34 cellular contexts compared by ENCODE assay signal in genomic region chr19:56834564-56835375, GRCh38. TPM values are rescaled to one million over a fixed set of nuclear protein-coding genes. Genes with fewer than 3 reads are reported as not detected.
"Had no signal": no experiment of that assay in that cellular context is flagged by ENCODE, and none has a peak within 500 bp of the region (broad histone marks: within the 10 kb centered on the region; RNA-seq: fewer than 3 reads in every experiment).

No MANE protein-coding gene starts in this region.

- H3K9me3 ChIP-seq: body of pancreas, colonic mucosa, testis had no signal

- H3K4me3 ChIP-seq: body of pancreas, cardiac muscle cell, colonic mucosa, gastroesophageal sphincter, spleen, testis, transverse colon had no signal

- H3K27ac ChIP-seq: body of pancreas, cardiac muscle cell, colonic mucosa, gastroesophageal sphincter, parathyroid adenoma, spleen, testis, transverse colon had no signal

- H3K4me3 Mint-ChIP-seq: activated CD4-positive, alpha-beta T cell treated with anti-CD3 and anti-CD28 coated beads for 36 hours; activated CD8-positive, alpha-beta memory T cell treated with anti-CD3 and anti-CD28 coated beads, Interleukin-2, amount 10 ng/mL, durations not matched to agents 7 days and 5 days; activated CD8-positive, alpha-beta T cell treated with anti-CD3 and anti-CD28 coated beads, Interleukin-2, amount 10 ng/mL, durations not matched to agents 7 days and 5 days; memory B cell; naive thymus-derived CD8-positive, alpha-beta T cell; neural crest cell; T-helper 2 cell treated with Interferon-gamma antibody and Interleukin-4, amounts not matched to agents 5 μg/mL and 100 μg/mL, for 36 hours had no signal

- H3K4me1 Mint-ChIP-seq: activated CD4-positive, alpha-beta T cell treated with anti-CD3 and anti-CD28 coated beads for 36 hours; activated CD8-positive, alpha-beta memory T cell treated with anti-CD3 and anti-CD28 coated beads, Interleukin-2, amount 10 ng/mL, durations not matched to agents 7 days and 5 days; memory B cell; neural crest cell had no signal

- H3K27me3 Mint-ChIP-seq: activated CD8-positive, alpha-beta memory T cell treated with anti-CD3 and anti-CD28 coated beads, Interleukin-2, amount 10 ng/mL, durations not matched to agents 7 days and 5 days had no signal

- ATAC-seq: activated CD4-positive, alpha-beta T cell treated with anti-CD3 and anti-CD28 coated beads for 36 hours; activated CD8-positive, alpha-beta memory T cell treated with anti-CD3 and anti-CD28 coated beads, Interleukin-2, amount 10 ng/mL, durations not matched to agents 7 days and 5 days; activated CD8-positive, alpha-beta T cell treated with anti-CD3 and anti-CD28 coated beads, Interleukin-2, amount 10 ng/mL, durations not matched to agents 7 days and 5 days; body of pancreas; gastroesophageal sphincter; left colon; naive thymus-derived CD8-positive, alpha-beta T cell; right cardiac atrium; stimulated activated naive CD8-positive, alpha-beta T cell treated with anti-CD3 and anti-CD28 coated beads, Interleukin-15, Interleukin-2, amounts not matched to agents 100 U/mL and 50 U/mL, for 24 hours had no signal

- H3K4me1 ChIP-seq: colonic mucosa, transverse colon had no signal

- DNase-seq: activated CD4-positive, alpha-beta T cell treated with anti-CD3 and anti-CD28 coated beads for 36 hours; activated CD4-positive, CD25-positive, alpha-beta regulatory T cell; activated CD8-positive, alpha-beta memory T cell treated with anti-CD3 and anti-CD28 coated beads, Interleukin-2, amount 10 ng/mL, durations not matched to agents 7 days and 5 days; activated CD8-positive, alpha-beta T cell treated with anti-CD3 and anti-CD28 coated beads, Interleukin-2, amount 10 ng/mL, durations not matched to agents 7 days and 5 days; activated naive CD4-positive, alpha-beta T cell; activated T-cell treated with anti-CD3 and anti-CD28 coated beads, Interleukin-2, amount 50 U/mL, for 48 hours; anterior cingulate cortex; body of pancreas; cerebellar nuclear complex; colonic mucosa; effector memory CD4-positive, alpha-beta T cell; erythroblast; head of caudate nucleus; hippocampal formation; left colon; midbrain; naive thymus-derived CD8-positive, alpha-beta T cell; occipital lobe; right cardiac atrium; spleen; stimulated activated naive CD8-positive, alpha-beta T cell treated with anti-CD3 and anti-CD28 coated beads, Interleukin-15, Interleukin-2, amounts not matched to agents 100 U/mL and 50 U/mL, for 24 hours; testis; transverse colon had no signal

- H3K36me3 ChIP-seq: cardiac muscle cell, colonic mucosa, gastroesophageal sphincter, spleen, transverse colon had no signal

- H3K27me3 ChIP-seq: body of pancreas, cardiac muscle cell, colonic mucosa, gastroesophageal sphincter, testis, transverse colon had no signal

- H3K27ac Mint-ChIP-seq: activated CD4-positive, alpha-beta T cell treated with anti-CD3 and anti-CD28 coated beads for 36 hours; activated CD8-positive, alpha-beta memory T cell treated with anti-CD3 and anti-CD28 coated beads, Interleukin-2, amount 10 ng/mL, durations not matched to agents 7 days and 5 days; activated CD8-positive, alpha-beta T cell treated with anti-CD3 and anti-CD28 coated beads, Interleukin-2, amount 10 ng/mL, durations not matched to agents 7 days and 5 days; activated naive CD4-positive, alpha-beta T cell treated with anti-CD3 and anti-CD28 coated beads, Interleukin-2, amount 50 U/mL, for 72 hours; activated T-helper 2 cell treated with anti-CD3 and anti-CD28 coated beads, Interferon-gamma antibody, Interleukin-2, Interleukin-4, amounts not matched to agents 10 μg/mL and 5 μg/mL and 100 μg/mL, durations not matched to agents 14 hours and 24 hours and 36 hours; memory B cell; naive thymus-derived CD8-positive, alpha-beta T cell; T-helper 2 cell treated with Interferon-gamma antibody and Interleukin-4, amounts not matched to agents 5 μg/mL and 100 μg/mL, for 36 hours had no signal

RNA-seq across cellular contexts. Expression of gene PEG3, which starts 5.8 kb away (rescaled TPM):
- total RNA-seq: activated CD4-positive, alpha-beta T cell treated with anti-CD3 and anti-CD28 coated beads for 36 hours; activated CD8-positive, alpha-beta memory T cell treated with anti-CD3 and anti-CD28 coated beads, Interleukin-2, amount 10 ng/mL, durations not matched to agents 7 days and 5 days; activated naive CD4-positive, alpha-beta T cell treated with anti-CD3 and anti-CD28 coated beads, Interleukin-2, amount 50 U/mL, for 72 hours; activated T-helper 2 cell treated with anti-CD3 and anti-CD28 coated beads, Interferon-gamma antibody, Interleukin-2, Interleukin-4, amounts not matched to agents 10 μg/mL and 5 μg/mL and 100 μg/mL, durations not matched to agents 14 hours and 24 hours and 36 hours; cardiac muscle cell; neural crest cell had no signal
- polyA plus RNA-seq: cardiac muscle cell; naive thymus-derived CD8-positive, alpha-beta T cell had no signal

RNA-seq across cellular contexts. Expression of gene ZIM2, which starts 5.8 kb away (rescaled TPM):
- total RNA-seq: activated CD4-positive, alpha-beta T cell treated with anti-CD3 and anti-CD28 coated beads for 36 hours; activated CD8-positive, alpha-beta memory T cell treated with anti-CD3 and anti-CD28 coated beads, Interleukin-2, amount 10 ng/mL, durations not matched to agents 7 days and 5 days; activated CD8-positive, alpha-beta T cell treated with anti-CD3 and anti-CD28 coated beads, Interleukin-2, amount 10 ng/mL, durations not matched to agents 7 days and 5 days; activated naive CD4-positive, alpha-beta T cell treated with anti-CD3 and anti-CD28 coated beads, Interleukin-2, amount 50 U/mL, for 72 hours; activated T-helper 2 cell treated with anti-CD3 and anti-CD28 coated beads, Interferon-gamma antibody, Interleukin-2, Interleukin-4, amounts not matched to agents 10 μg/mL and 5 μg/mL and 100 μg/mL, durations not matched to agents 14 hours and 24 hours and 36 hours; cardiac muscle cell; colonic mucosa; dermis microvascular lymphatic vessel endothelial cell; fibroblast of villous mesenchyme; naive thymus-derived CD8-positive, alpha-beta T cell; neural crest cell had no signal
- polyA plus RNA-seq: cardiac muscle cell; keratinocyte; naive thymus-derived CD8-positive, alpha-beta T cell; spleen had no signal
